20 cellular contexts compared by ENCODE assay signal in the genomic region with DNA sequence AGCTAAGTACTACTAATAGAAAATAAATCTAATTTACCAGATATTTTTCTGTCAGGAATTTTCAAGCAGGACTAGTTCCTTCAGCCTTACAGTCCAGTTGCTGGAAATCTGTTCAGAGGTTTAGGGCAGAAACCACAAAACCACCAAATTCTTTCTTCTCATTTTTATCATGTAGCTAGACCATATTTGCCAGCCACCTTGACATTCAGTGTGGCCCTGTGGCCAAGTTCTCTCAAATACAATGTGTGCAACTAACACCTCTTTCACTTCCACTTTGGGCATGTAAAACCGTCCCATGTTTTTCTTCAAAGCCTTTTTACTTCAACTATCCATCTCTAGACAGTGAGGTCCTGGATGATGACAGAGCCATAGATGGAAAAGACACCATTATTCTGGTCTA.
"Had no signal": no experiment of that assay in that cellular context is flagged by ENCODE, and none has a peak within 500 bp of the region (broad histone marks: within the 10 kb centered on the region; RNA-seq: fewer than 3 reads in every experiment).

No MANE protein-coding gene starts in this region.

- DNase-seq: activated CD4-positive, alpha-beta T cell treated with anti-CD3 and anti-CD28 coated beads, Interleukin-2, amount 50 U/mL, for 1 hour; activated CD8-positive, alpha-beta memory T cell treated with anti-CD3 and anti-CD28 coated beads for 24 hours; activated naive CD8-positive, alpha-beta T cell treated with anti-CD3 and anti-CD28 coated beads for 36 hours; hypothalamus; left ventricle myocardium superior; mesenchymal stem cell; occipital lobe; right cardiac atrium; stimulated activated CD4-positive, alpha-beta T cell treated with anti-CD3 and anti-CD28 coated beads, Interleukin-4, amount 100 ng/mL, for 4 hours; stimulated activated CD8-positive, alpha-beta memory T cell treated with anti-CD3 and anti-CD28 coated beads, Interleukin-4, amount 100 ng/mL, for 48 hours; SW 1271 had no signal

- ATAC-seq: esophagus mucosa, left ventricle myocardium superior, right cardiac atrium had no signal

- H3K4me3 Mint-ChIP-seq: activated naive CD8-positive, alpha-beta T cell treated with anti-CD3 and anti-CD28 coated beads for 36 hours; activated T-helper 1 cell treated with anti-CD3 and anti-CD28 coated beads, Interleukin-12 subunit alpha, Interleukin-12 subunit beta, Interleukin-2, Interleukin-4 antibody, amounts not matched to agents 30 ng/mL and 10 ng/mL and 1 ng/mL, durations not matched to agents 14 hours and 24 hours and 36 hours; nephron; stimulated activated naive CD8-positive, alpha-beta T cell treated with anti-CD3 and anti-CD28 coated beads, Interleukin-15, Interleukin-2, amounts not matched to agents 100 ng/mL and 50 ng/mL, for 24 hours; type B pancreatic cell had no signal

- H3K27me3 ChIP-seq: cardiac muscle cell, suprapubic skin had no signal

- H3K4me1 Mint-ChIP-seq: activated naive CD8-positive, alpha-beta T cell treated with anti-CD3 and anti-CD28 coated beads for 36 hours; nephron had no signal

- H3K9me3 ChIP-seq: suprapubic skin had no signal

- H3K36me3 ChIP-seq: cardiac muscle cell, suprapubic skin had no signal

- H3K36me3 Mint-ChIP-seq: activated naive CD8-positive, alpha-beta T cell treated with anti-CD3 and anti-CD28 coated beads for 36 hours; type B pancreatic cell had no signal

- H3K27ac Mint-ChIP-seq: activated naive CD8-positive, alpha-beta T cell treated with anti-CD3 and anti-CD28 coated beads for 36 hours; activated T-helper 1 cell treated with anti-CD3 and anti-CD28 coated beads, Interleukin-12 subunit alpha, Interleukin-12 subunit beta, Interleukin-2, Interleukin-4 antibody, amounts not matched to agents 30 ng/mL and 10 ng/mL and 1 ng/mL, durations not matched to agents 14 hours and 24 hours and 36 hours; nephron; progenitor cell of endocrine pancreas; stimulated activated naive CD8-positive, alpha-beta T cell treated with anti-CD3 and anti-CD28 coated beads, Interleukin-15, Interleukin-2, amounts not matched to agents 100 ng/mL and 50 ng/mL, for 24 hours; type B pancreatic cell had no signal

- H3K9me3 Mint-ChIP-seq: activated naive CD8-positive, alpha-beta T cell treated with anti-CD3 and anti-CD28 coated beads for 36 hours; nephron had no signal

- H3K4me1 ChIP-seq: suprapubic skin had no signal

- H3K4me3 ChIP-seq: cardiac muscle cell, smooth muscle cell, suprapubic skin had no signal

- H3K27me3 Mint-ChIP-seq: activated naive CD8-positive, alpha-beta T cell treated with anti-CD3 and anti-CD28 coated beads for 36 hours; progenitor cell of endocrine pancreas; stimulated activated naive CD8-positive, alpha-beta T cell treated with anti-CD3 and anti-CD28 coated beads, Interleukin-15, Interleukin-2, amounts not matched to agents 100 ng/mL and 50 ng/mL, for 24 hours; type B pancreatic cell had no signal
